15 cellular contexts compared by ENCODE assay signal in the genomic region with DNA sequence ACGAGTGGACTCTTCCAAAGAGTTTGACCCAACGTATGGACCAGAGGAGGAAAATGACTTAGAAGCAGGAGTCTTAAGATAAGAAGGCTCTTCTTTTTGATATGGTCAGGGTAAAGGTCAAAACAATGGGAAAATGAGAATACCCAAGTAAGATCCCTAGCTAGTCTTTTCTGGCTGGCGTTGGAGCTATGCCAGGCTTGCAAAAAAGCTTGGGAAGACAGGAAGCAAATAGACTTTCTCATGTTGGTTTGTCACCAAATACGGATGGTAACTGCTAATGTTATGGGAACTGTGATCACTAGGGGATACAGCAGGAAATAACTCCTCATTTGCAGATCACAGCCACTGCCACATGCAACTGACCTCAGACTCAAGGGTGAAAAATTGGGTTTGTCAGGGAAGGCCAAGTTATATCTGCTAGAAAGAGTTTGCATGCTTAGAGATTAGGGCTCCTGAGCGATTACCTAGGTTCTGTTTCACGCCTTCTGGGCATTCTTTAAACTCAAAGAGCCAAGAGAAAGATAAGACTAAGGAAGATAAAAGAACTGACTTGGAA.
"Had no signal": no experiment of that assay in that cellular context is flagged by ENCODE, and none has a peak within 500 bp of the region (broad histone marks: within the 10 kb centered on the region; RNA-seq: fewer than 3 reads in every experiment).

No MANE protein-coding gene starts in this region.

- H3K36me3 ChIP-seq: gastrocnemius medialis, ovary, sigmoid colon, stomach, thoracic aorta, upper lobe of right lung had no signal

- DNase-seq: activated naive CD4-positive, alpha-beta T cell; activated T-cell treated with anti-CD3 and anti-CD28 coated beads for 4 hours; anterior cingulate cortex; effector memory CD8-positive, alpha-beta T cell; gastrocnemius medialis; islet precursor cell; ovary; sigmoid colon; stimulated activated CD4-positive, alpha-beta T cell treated with anti-CD3 and anti-CD28 coated beads, Interleukin-2, amount 100 ng/mL, for 24 hours; stomach; T-cell; T-helper 9 cell; upper lobe of right lung had no signal

- H3K4me1 ChIP-seq: upper lobe of right lung had no signal

- H3K27ac ChIP-seq: epithelial cell of prostate, ovary, sigmoid colon, stomach, thoracic aorta, upper lobe of right lung had no signal

- H3K27me3 ChIP-seq: gastrocnemius medialis, ovary, sigmoid colon, stomach, upper lobe of right lung had no signal

- H3K4me3 ChIP-seq: gastrocnemius medialis, ovary, sigmoid colon, stomach, thoracic aorta, upper lobe of right lung had no signal

- H3K9me3 ChIP-seq: gastrocnemius medialis, ovary, sigmoid colon, stomach, thoracic aorta, upper lobe of right lung had no signal
